Comparison of ENCODE assay signal across 15 cellular contexts in genomic region chr6:148612043-148612442, GRCh38.
"Had no signal": no experiment of that assay in that cellular context is flagged by ENCODE, and none has a peak within 500 bp of the region (broad histone marks: within the 10 kb centered on the region; RNA-seq: fewer than 3 reads in every experiment).

No MANE protein-coding gene starts in this region.

- H3K36me3 Mint-ChIP-seq: activated naive CD8-positive, alpha-beta T cell treated with anti-CD3 and anti-CD28 coated beads for 36 hours; immature natural killer cell; natural killer cell had no signal

- H3K4me1 Mint-ChIP-seq: activated naive CD8-positive, alpha-beta T cell treated with anti-CD3 and anti-CD28 coated beads for 36 hours; natural killer cell had no signal

- H3K4me3 Mint-ChIP-seq: activated naive CD8-positive, alpha-beta T cell treated with anti-CD3 and anti-CD28 coated beads for 36 hours; activated T-cell treated with anti-CD3 and anti-CD28 coated beads, Interleukin-2, amount 50 U/mL, for 4 hours; immature natural killer cell; natural killer cell; T-helper 2 cell treated with Interferon-gamma antibody and Interleukin-4, amounts not matched to agents 5 μg/mL and 100 μg/mL, for 36 hours had no signal

- H3K27ac ChIP-seq: cardiac muscle cell, colonic mucosa had no signal

- H3K9me3 Mint-ChIP-seq: activated naive CD8-positive, alpha-beta T cell treated with anti-CD3 and anti-CD28 coated beads for 36 hours; activated T-cell treated with anti-CD3 and anti-CD28 coated beads, Interleukin-2, amount 50 U/mL, for 4 hours; immature natural killer cell; natural killer cell; T-helper 2 cell treated with Interferon-gamma antibody and Interleukin-4, amounts not matched to agents 5 μg/mL and 100 μg/mL, for 36 hours had no signal

- H3K4me1 ChIP-seq: colonic mucosa had no signal

- H3K27me3 Mint-ChIP-seq: activated naive CD8-positive, alpha-beta T cell treated with anti-CD3 and anti-CD28 coated beads for 36 hours had no signal

- H3K27ac Mint-ChIP-seq: activated naive CD8-positive, alpha-beta T cell treated with anti-CD3 and anti-CD28 coated beads for 36 hours; immature natural killer cell; natural killer cell; T-helper 2 cell treated with Interferon-gamma antibody and Interleukin-4, amounts not matched to agents 5 μg/mL and 100 μg/mL, for 36 hours had no signal

- ATAC-seq: activated T-cell treated with anti-CD3 and anti-CD28 coated beads, Interleukin-2, amount 50 U/mL, for 4 hours; natural killer cell; stimulated activated naive CD8-positive, alpha-beta T cell treated with anti-CD3 and anti-CD28 coated beads, Interleukin-15, Interleukin-2, amounts not matched to agents 100 U/mL and 50 U/mL, for 24 hours had no signal

- H3K4me3 ChIP-seq: cardiac muscle cell, colonic mucosa, tibial nerve had no signal

- H3K27me3 ChIP-seq: cardiac muscle cell, colonic mucosa, tibial nerve had no signal

- H3K36me3 ChIP-seq: cardiac muscle cell, colonic mucosa, tibial nerve had no signal

- H3K9me3 ChIP-seq: colonic mucosa, tibial nerve had no signal

- DNase-seq: activated CD4-positive, alpha-beta T cell treated with anti-CD3 and anti-CD28 coated beads, Interleukin-2, amount 50 U/mL, for 48 hours; activated CD4-positive, CD25-positive, alpha-beta regulatory T cell treated with anti-CD3 and anti-CD28 coated beads, Interleukin-2, amount 50 U/mL, for 72 hours; activated effector memory CD4-positive, alpha-beta T cell treated with anti-CD3 and anti-CD28 coated beads, Interleukin-2, amount 50 U/mL, for 16 hours; activated naive CD8-positive, alpha-beta T cell treated with anti-CD3 and anti-CD28 coated beads for 36 hours; activated T-cell treated with anti-CD3 and anti-CD28 coated beads, Interleukin-2, amount 50 U/mL, for 4 hours; effector CD4-positive, alpha-beta T cell; immature natural killer cell; natural killer cell; stimulated activated CD4-positive, alpha-beta T cell treated with anti-CD3 and anti-CD28 coated beads, Interleukin-4, amount 100 ng/mL, for 1 hour; stimulated activated CD8-positive, alpha-beta memory T cell treated with anti-CD3 and anti-CD28 coated beads, Interleukin-4, amount 100 ng/mL, for 48 hours; stimulated activated naive CD8-positive, alpha-beta T cell treated with anti-CD3 and anti-CD28 coated beads, Interleukin-15, Interleukin-2, amounts not matched to agents 100 U/mL and 50 U/mL, for 24 hours had no signal
